Comparison of ENCODE assay signal across 33 cellular contexts in the genomic region with DNA sequence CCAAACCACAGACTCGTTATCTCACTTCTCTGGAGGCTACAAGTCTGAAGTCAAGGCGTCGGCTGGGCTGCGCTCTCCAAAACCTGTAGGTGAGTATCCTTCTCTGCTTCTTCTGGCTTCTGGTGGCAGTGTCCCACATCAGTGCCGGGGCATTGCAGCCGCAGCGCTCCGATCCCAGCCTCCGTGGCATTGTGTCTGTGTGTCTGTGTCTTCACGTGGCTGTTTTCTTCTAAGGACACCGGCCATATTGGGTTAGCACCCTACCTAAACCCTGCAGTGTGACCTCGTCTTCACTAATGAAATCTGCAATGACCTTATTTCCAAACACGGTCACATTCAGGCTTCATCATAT.
"Had no signal": no experiment of that assay in that cellular context is flagged by ENCODE, and none has a peak within 500 bp of the region (broad histone marks: within the 10 kb centered on the region; RNA-seq: fewer than 3 reads in every experiment).

No MANE protein-coding gene starts in this region.

- H3K27ac Mint-ChIP-seq: activated CD4-positive, alpha-beta memory T cell treated with anti-CD3 and anti-CD28 coated beads for 36 hours; activated CD8-positive, alpha-beta memory T cell treated with anti-CD3 and anti-CD28 coated beads, Interleukin-2, amount 10 ng/mL, durations not matched to agents 7 days and 5 days; activated CD8-positive, alpha-beta T cell treated with anti-CD3 and anti-CD28 coated beads, Interleukin-2, amount 10 ng/mL, durations not matched to agents 7 days and 5 days; activated naive CD4-positive, alpha-beta T cell treated with anti-CD3 and anti-CD28 coated beads for 36 hours; activated naive CD4-positive, alpha-beta T cell treated with anti-CD3 and anti-CD28 coated beads, Interleukin-2, amount 50 U/mL, for 24 hours; activated naive CD8-positive, alpha-beta T cell treated with anti-CD3 and anti-CD28 coated beads for 36 hours; activated naive CD8-positive, alpha-beta T cell treated with anti-CD3 and anti-CD28 coated beads, Interleukin-2, amount 50 U/mL, for 24 hours; activated T-helper 1 cell treated with anti-CD3 and anti-CD28 coated beads, Interleukin-12 subunit alpha, Interleukin-12 subunit beta, Interleukin-2, Interleukin-4 antibody, amounts not matched to agents 30 ng/mL and 10 ng/mL and 1 ng/mL, durations not matched to agents 14 hours and 24 hours and 36 hours; activated T-helper 2 cell treated with anti-CD3 and anti-CD28 coated beads, Interferon-gamma antibody, Interleukin-2, Interleukin-4, amounts not matched to agents 10 μg/mL and 5 μg/mL and 100 μg/mL, durations not matched to agents 14 hours and 24 hours and 36 hours; effector memory CD8-positive, alpha-beta T cell; T-helper 17 cell; WTC11 had no signal

- H3K27ac ChIP-seq: adrenal gland, body of pancreas, epithelial cell of prostate, esophagus squamous epithelium, gastroesophageal sphincter, heart right ventricle had no signal

- H3K4me3 Mint-ChIP-seq: activated CD4-positive, alpha-beta memory T cell treated with anti-CD3 and anti-CD28 coated beads for 36 hours; activated CD8-positive, alpha-beta memory T cell treated with anti-CD3 and anti-CD28 coated beads, Interleukin-2, amount 10 ng/mL, durations not matched to agents 7 days and 5 days; activated CD8-positive, alpha-beta T cell treated with anti-CD3 and anti-CD28 coated beads, Interleukin-2, amount 10 ng/mL, durations not matched to agents 7 days and 5 days; activated naive CD4-positive, alpha-beta T cell treated with anti-CD3 and anti-CD28 coated beads for 36 hours; activated naive CD4-positive, alpha-beta T cell treated with anti-CD3 and anti-CD28 coated beads, Interleukin-2, amount 50 U/mL, for 24 hours; activated naive CD8-positive, alpha-beta T cell treated with anti-CD3 and anti-CD28 coated beads for 36 hours; activated naive CD8-positive, alpha-beta T cell treated with anti-CD3 and anti-CD28 coated beads, Interleukin-2, amount 50 U/mL, for 24 hours; activated T-helper 1 cell treated with anti-CD3 and anti-CD28 coated beads, Interleukin-12 subunit alpha, Interleukin-12 subunit beta, Interleukin-2, Interleukin-4 antibody, amounts not matched to agents 30 ng/mL and 10 ng/mL and 1 ng/mL, durations not matched to agents 14 hours and 24 hours and 36 hours; effector memory CD8-positive, alpha-beta T cell; T-helper 17 cell; WTC11 had no signal

- ATAC-seq: activated CD8-positive, alpha-beta memory T cell treated with anti-CD3 and anti-CD28 coated beads, Interleukin-2, amount 10 ng/mL, durations not matched to agents 7 days and 5 days; activated CD8-positive, alpha-beta T cell treated with anti-CD3 and anti-CD28 coated beads, Interleukin-2, amount 10 ng/mL, durations not matched to agents 7 days and 5 days; activated naive CD8-positive, alpha-beta T cell treated with anti-CD3 and anti-CD28 coated beads, Interleukin-2, amount 50 U/mL, for 24 hours; body of pancreas; effector memory CD8-positive, alpha-beta T cell; gastroesophageal sphincter; heart right ventricle; T-helper 17 cell; WTC11 had no signal

- H3K9me3 Mint-ChIP-seq: activated naive CD8-positive, alpha-beta T cell treated with anti-CD3 and anti-CD28 coated beads, Interleukin-2, amount 50 U/mL, for 24 hours had no signal

- H3K27me3 Mint-ChIP-seq: activated CD4-positive, alpha-beta memory T cell treated with anti-CD3 and anti-CD28 coated beads for 36 hours; activated CD8-positive, alpha-beta memory T cell treated with anti-CD3 and anti-CD28 coated beads, Interleukin-2, amount 10 ng/mL, durations not matched to agents 7 days and 5 days; activated naive CD4-positive, alpha-beta T cell treated with anti-CD3 and anti-CD28 coated beads, Interleukin-2, amount 50 U/mL, for 24 hours; activated naive CD8-positive, alpha-beta T cell treated with anti-CD3 and anti-CD28 coated beads for 36 hours; activated naive CD8-positive, alpha-beta T cell treated with anti-CD3 and anti-CD28 coated beads, Interleukin-2, amount 50 U/mL, for 24 hours; effector memory CD8-positive, alpha-beta T cell; T-helper 17 cell had no signal

- H3K27me3 ChIP-seq: adrenal gland, body of pancreas, esophagus squamous epithelium, gastroesophageal sphincter, heart right ventricle had no signal

- H3K36me3 Mint-ChIP-seq: activated CD4-positive, alpha-beta memory T cell treated with anti-CD3 and anti-CD28 coated beads for 36 hours; activated CD8-positive, alpha-beta memory T cell treated with anti-CD3 and anti-CD28 coated beads, Interleukin-2, amount 10 ng/mL, durations not matched to agents 7 days and 5 days; activated naive CD4-positive, alpha-beta T cell treated with anti-CD3 and anti-CD28 coated beads, Interleukin-2, amount 50 U/mL, for 24 hours; activated naive CD8-positive, alpha-beta T cell treated with anti-CD3 and anti-CD28 coated beads for 36 hours; WTC11 had no signal

- H3K4me1 Mint-ChIP-seq: activated CD8-positive, alpha-beta memory T cell treated with anti-CD3 and anti-CD28 coated beads, Interleukin-2, amount 10 ng/mL, durations not matched to agents 7 days and 5 days; activated naive CD4-positive, alpha-beta T cell treated with anti-CD3 and anti-CD28 coated beads, Interleukin-2, amount 50 U/mL, for 24 hours; activated naive CD8-positive, alpha-beta T cell treated with anti-CD3 and anti-CD28 coated beads for 36 hours; activated naive CD8-positive, alpha-beta T cell treated with anti-CD3 and anti-CD28 coated beads, Interleukin-2, amount 50 U/mL, for 24 hours; T-helper 17 cell had no signal

- H3K4me3 ChIP-seq: adrenal gland, body of pancreas, esophagus squamous epithelium, gastroesophageal sphincter, heart right ventricle had no signal

- DNase-seq: activated CD4-positive, alpha-beta memory T cell treated with anti-CD3 and anti-CD28 coated beads for 36 hours; activated CD4-positive, alpha-beta T cell treated with anti-CD3 and anti-CD28 coated beads for 1 hour; activated CD4-positive, alpha-beta T cell treated with anti-CD3 and anti-CD28 coated beads for 4 hours; activated CD4-positive, alpha-beta T cell treated with anti-CD3 and anti-CD28 coated beads, Interleukin-2, amount 50 U/mL, for 1 hour; activated CD8-positive, alpha-beta memory T cell treated with anti-CD3 and anti-CD28 coated beads, Interleukin-2, amount 10 ng/mL, durations not matched to agents 7 days and 5 days; activated CD8-positive, alpha-beta memory T cell treated with anti-CD3 and anti-CD28 coated beads, Interleukin-2, amount 50 U/mL, for 4 hours; activated CD8-positive, alpha-beta T cell treated with anti-CD3 and anti-CD28 coated beads, Interleukin-2, amount 10 ng/mL, durations not matched to agents 7 days and 5 days; activated effector memory CD4-positive, alpha-beta T cell treated with anti-CD3 and anti-CD28 coated beads, Interleukin-2, amount 50 U/mL, for 16 hours; activated naive CD4-positive, alpha-beta T cell treated with anti-CD3 and anti-CD28 coated beads for 36 hours; activated naive CD8-positive, alpha-beta T cell treated with anti-CD3 and anti-CD28 coated beads for 36 hours; activated naive CD8-positive, alpha-beta T cell treated with anti-CD3 and anti-CD28 coated beads, Interleukin-2, amount 50 U/mL, for 24 hours; activated T-cell treated with anti-CD3 and anti-CD28 coated beads, Interleukin-2, amount 50 U/mL, for 1 hour; activated T-cell treated with anti-CD3 and anti-CD28 coated beads, Interleukin-2, amount 50 U/mL, for 48 hours; adrenal gland; amygdala; aorta; body of pancreas; caudate nucleus; cortex of kidney; dermis blood vessel endothelial cell; effector CD4-positive, alpha-beta T cell; effector memory CD8-positive, alpha-beta T cell; esophagus squamous epithelium; foreskin melanocyte; heart right ventricle; T-helper 1 cell; T-helper 17 cell had no signal

- H3K4me1 ChIP-seq: adrenal gland, body of pancreas, esophagus squamous epithelium, gastroesophageal sphincter, heart right ventricle had no signal

- H3K9me3 ChIP-seq: adrenal gland, body of pancreas had no signal

- H3K36me3 ChIP-seq: adrenal gland, esophagus squamous epithelium, gastroesophageal sphincter, heart right ventricle had no signal
